In genomic region chr12:11705010-11705409, GRCh38 we compare ENCODE assay signal across 10 cellular contexts. TPM values are rescaled to one million over a fixed set of nuclear protein-coding genes. Genes with fewer than 3 reads are reported as not detected.
DNase-seq lines count a peak whose midpoint lies in the region; ATAC-seq and TF ChIP-seq lines count a peak whose summit lies in the region.
"Had no signal": no experiment of that assay in that cellular context is flagged by ENCODE, and none has a peak within 500 bp of the region (broad histone marks: within the 10 kb centered on the region; RNA-seq: fewer than 3 reads in every experiment).

No MANE protein-coding gene starts in this region.

- DNase-seq in AG10803 (ENCODE audit: low read depth) = peak; percentile 90
- peak; percentile 86 for DNase-seq in NCI-H226
- DNase-seq in omental fat pad (ENCODE audit: low spot score) = no peak
- no peak for DNase-seq in SJCRH30
- DNase-seq: DMS53, NCI-H69 had no signal

- H3K27me3 ChIP-seq in esophagus (ENCODE audit: control insufficient read depth in 1 of 2, insufficient read depth in 2 of 2, low read length in 2 of 2) (no peaks in the 10 kb centered on the region), SJCRH30 (no peaks in the 10 kb centered on the region)

- H3K36me3 ChIP-seq in esophagus (ENCODE audit: control insufficient read depth in 2 of 2, insufficient read depth in 2 of 2, low read length in 1 of 2) = peaks cover 0 to 2% of the 10 kb centered on the region in 2 donors
- H3K36me3 ChIP-seq in SJCRH30 = no peaks in the 10 kb centered on the region

- 44 to 46% methylated on average over 7 of the region's 7 CpGs for WGBS in esophagus, 2 donors

- H3K4me1 ChIP-seq in esophagus (ENCODE audit: control insufficient read depth in 2 of 2, insufficient read depth in 2 of 2, low read length in 1 of 2) (peaks cover 7 to 9% of the 10 kb centered on the region in 2 donors), SJCRH30 (no peaks in the 10 kb centered on the region)

- H3K4me3 ChIP-seq in AG10803 (ENCODE audit: low read length) (no peak overlapping the region), esophagus (ENCODE audit: low read depth in 1 of 2, low read length in 2 of 2) (no peak overlapping the region), SJCRH30 (no peak overlapping the region)

- ATAC-seq in omental fat pad (ENCODE audit: low FRiP score) (peak; percentile 63), HG02870 (IDR thresholded peaks at IDR 0.05; ENCODE audit: unreplicated experiment) (no peak), HG03571 (IDR thresholded peaks at IDR 0.05; ENCODE audit: unreplicated experiment) (no peak), GM21723 (IDR thresholded peaks at IDR 0.05; ENCODE audit: unreplicated experiment) (no peak)

- H3K9me3 ChIP-seq in esophagus (ENCODE audit: control insufficient read depth in 2 of 2, insufficient read depth in 1 of 2, low read depth in 1 of 2, low read length in 1 of 2) (no peaks in the 10 kb centered on the region), SJCRH30 (replicated peaks) (no peaks in the 10 kb centered on the region)

- TF ChIP-seq CTCF in AG10803 (conservative IDR thresholded peaks at IDR 0.05; ENCODE audit: low read length) (no peak), omental fat pad (IDR thresholded peaks at IDR 0.05) (no peak)

- H3K27ac ChIP-seq in esophagus (ENCODE audit: low read depth in 2 of 2, low read length in 1 of 2) (peak overlapping the region; percentile 5 to 68), SJCRH30 (no peak overlapping the region)

RNA-seq across cellular contexts. Expression of gene ETV6, which starts 55.5 kb away (rescaled TPM):
- 1 to 10 TPM; 5.4 to 5.6 TPM for polyA plus RNA-seq in esophagus
- 10 to 100 TPM in 3 of 4 donors, 1 to 10 TPM in 1; 9.3 to 28.2 (median 17.6) TPM for total RNA-seq in omental fat pad
- 5.1 and 5.6 TPM in 2 replicates for total RNA-seq in SJCRH30 (2014; rRNA removed; shearing (Covaris generic))

Comparison
In these comparisons a context has a peak if more than half of its experiments do, and no peak if none do; other contexts are left out.
1. DNase-seq: peak in AG10803 (single experiment) and NCI-H226 (single experiment); none in omental fat pad (single experiment) and SJCRH30 (0 of 2).